ENCODE assay signal across 18 cellular contexts in the genomic region with DNA sequence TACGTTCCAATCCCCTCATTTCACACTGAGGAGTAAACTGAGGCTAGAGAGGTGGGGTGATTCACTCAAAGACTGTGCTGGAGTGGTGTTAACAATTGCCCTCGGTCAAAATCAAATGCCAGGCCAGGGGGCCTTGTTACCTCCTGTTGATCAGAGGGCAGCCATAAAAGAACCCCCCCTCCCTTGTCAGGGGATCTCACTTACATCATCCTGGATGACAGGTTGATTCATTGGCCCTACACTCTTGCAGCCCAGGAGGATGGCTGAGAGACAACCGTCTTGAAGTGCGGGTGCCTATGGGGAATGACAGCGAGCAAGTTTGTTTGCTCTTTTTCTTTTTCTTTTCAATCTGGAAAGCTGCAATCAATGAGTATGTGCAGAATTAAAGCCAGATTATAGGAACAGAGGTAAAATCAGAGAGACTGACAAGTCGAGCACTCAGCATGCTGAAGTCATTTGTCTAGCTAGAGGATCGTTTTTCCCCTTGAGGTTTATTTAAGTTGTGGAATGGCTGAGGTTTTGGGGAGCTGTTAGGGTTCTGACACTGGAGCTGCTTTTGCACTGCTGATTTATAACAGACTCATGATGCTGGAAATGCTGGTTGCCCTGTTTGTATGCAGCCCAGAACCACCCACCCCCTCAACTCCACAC. TPM values are rescaled to one million over a fixed set of nuclear protein-coding genes. Genes with fewer than 3 reads are reported as not detected.
DNase-seq lines count a peak whose midpoint lies in the region; ATAC-seq and TF ChIP-seq lines count a peak whose summit lies in the region.
"Had no signal": no experiment of that assay in that cellular context is flagged by ENCODE, and none has a peak within 500 bp of the region (broad histone marks: within the 10 kb centered on the region; RNA-seq: fewer than 3 reads in every experiment).

No MANE protein-coding gene starts in this region.

- no peak overlapping the region for H3K27ac ChIP-seq in GM23338 (ENCODE audit: low read depth)
- H3K27ac ChIP-seq: BLaER1 treated with 17β-estradiol and CSF1 and Interleukin-3, amounts not matched to agents 10 nM and 100 nM had no signal

- H3K27me3 Mint-ChIP-seq in GM23338 (ENCODE audit: insufficient read depth, low read depth, poor library complexity): peaks cover 1% of the 10 kb centered on the region
- peaks cover 11% of the 10 kb centered on the region for H3K27me3 Mint-ChIP-seq in nephron (ENCODE audit: low read depth)

- H3K9me2 ChIP-seq in GM23338 (ENCODE audit: insufficient read depth): peaks cover 35% of the 10 kb centered on the region

- H3K36me3 Mint-ChIP-seq in GM23338 (ENCODE audit: low read depth) (0 out of 3 replicates have a peak, but pooled peaks cover 2% of the 10 kb centered on the region), nephron (ENCODE audit: low read depth) (no peaks in the 10 kb centered on the region)
- H3K36me3 Mint-ChIP-seq: CD8-positive, alpha-beta memory T cell had no signal

- H3K4me3 Mint-ChIP-seq in GM23338: no peak overlapping the region
- peak overlapping the region in 1 of 3 experiments; percentile 36 for H3K4me3 Mint-ChIP-seq in nephron
- H3K4me3 Mint-ChIP-seq: CD8-positive, alpha-beta memory T cell had no signal

- no peak for DNase-seq in GM23338 (ENCODE audit: low spot score)
- DNase-seq in NCI-H69 (lab: John Stamatoyannopoulos, UW): peak; percentile 5
- peak; percentile 63 for DNase-seq in fibroblast of gingiva (ENCODE audit: low read depth)
- DNase-seq in erythroblast (lab: John Stamatoyannopoulos, UW): no peak
- DNase-seq in RKO (ENCODE audit: low spot score): no peak
- DNase-seq: CD8-positive, alpha-beta memory T cell; DMS53; MM.1S; NCI-H1092; NCI-H146; NCI-H2081; NCI-H510A; NCI-H774; SIG-M5 had no signal

- no peak overlapping the region for H3K4me3 ChIP-seq in GM23338
- H3K4me3 ChIP-seq: BLaER1 treated with 17β-estradiol and CSF1 and Interleukin-3, amounts not matched to agents 10 nM and 100 nM; HAP-1 had no signal

- no peak for ATAC-seq in GM23338
- no peak for ATAC-seq in GM19455 (IDR thresholded peaks at IDR 0.05; ENCODE audit: unreplicated experiment)

- no peak overlapping the region for H3K4me2 ChIP-seq in GM23338
- H3K4me2 ChIP-seq: BLaER1 treated with 17β-estradiol and CSF1 and Interleukin-3, amounts not matched to agents 10 nM and 100 nM had no signal

- H4K20me1 ChIP-seq in GM23338 (replicated peaks; ENCODE audit: insufficient read depth): no peaks in the 10 kb centered on the region

- H3K4me1 Mint-ChIP-seq in GM23338: peaks cover 8% of the 10 kb centered on the region; the same call in 2 of the 3 replicates
- peaks cover 35% of the 10 kb centered on the region for H3K4me1 Mint-ChIP-seq in nephron

- H3K36me3 ChIP-seq in GM23338 (ENCODE audit: insufficient read depth): no peaks in the 10 kb centered on the region
- H3K36me3 ChIP-seq: BLaER1 treated with 17β-estradiol and CSF1 and Interleukin-3, amounts not matched to agents 10 nM and 100 nM; HAP-1 had no signal

- no peaks in the 10 kb centered on the region for H3F3A ChIP-seq in GM23338 (replicated peaks; ENCODE audit: low read depth)

- H3K9me3 Mint-ChIP-seq in GM23338 (no peaks in the 10 kb centered on the region), nephron (no peaks in the 10 kb centered on the region)

- H3K4me1 ChIP-seq in GM23338 (ENCODE audit: insufficient read depth): peaks cover 2% of the 10 kb centered on the region; the same call in 1 of the 2 replicates
- H3K4me1 ChIP-seq: HAP-1 had no signal

- no peaks in the 10 kb centered on the region for H3K27me3 ChIP-seq in GM23338 (ENCODE audit: insufficient read depth)

- no peak overlapping the region for H3K27ac Mint-ChIP-seq in GM23338
- peak overlapping the region in 2 of 3 experiments; percentile 23 to 40 for H3K27ac Mint-ChIP-seq in nephron
- H3K27ac Mint-ChIP-seq: CD8-positive, alpha-beta memory T cell had no signal

- TF ChIP-seq CTCF in GM23338 (conservative IDR thresholded peaks at IDR 0.05; ENCODE audit: low read depth in 2 of 2) (no peak), nephron (IDR thresholded peaks at IDR 0.05; ENCODE audit: unreplicated experiment in 3 of 3) (no peak)

- TF ChIP-seq POLR2A in erythroblast (IDR thresholded peaks at IDR 0.05; ENCODE audit: low read length): no peak

- H3K79me2 ChIP-seq in GM23338 (replicated peaks; ENCODE audit: insufficient read depth): no peaks in the 10 kb centered on the region

- H2AFZ ChIP-seq in GM23338: peak overlapping the region; percentile 72

TF ChIP-seq in GM23338, 12 proteins besides CTCF, POLR2A, EP300 and RAD21 (continues in another document):
- TF ChIP-seq POLR2AphosphoS5 (IDR thresholded peaks at IDR 0.05; ENCODE audit: low read depth) (no peak), ZNF114 (CRISPR knock-in tag; IDR thresholded peaks at IDR 0.05) (no peak), EZH2 (IDR thresholded peaks at IDR 0.05; ENCODE audit: low read depth, unreplicated experiment) (no peak), EZH2phosphoT487 (IDR thresholded peaks at IDR 0.05; ENCODE audit: unreplicated experiment) (no peak), NANOG (IDR thresholded peaks at IDR 0.05; ENCODE audit: borderline replicate concordance) (no peak), JUNB (IDR thresholded peaks at IDR 0.05; ENCODE audit: unreplicated experiment) (no peak), ZNF331 (CRISPR knock-in tag; IDR thresholded peaks at IDR 0.05; ENCODE audit: low read depth) (no peak), CREB1 (CRISPR knock-in tag; IDR thresholded peaks at IDR 0.05; ENCODE audit: low read depth) (no peak)
- TF ChIP-seq, protein P1, sequence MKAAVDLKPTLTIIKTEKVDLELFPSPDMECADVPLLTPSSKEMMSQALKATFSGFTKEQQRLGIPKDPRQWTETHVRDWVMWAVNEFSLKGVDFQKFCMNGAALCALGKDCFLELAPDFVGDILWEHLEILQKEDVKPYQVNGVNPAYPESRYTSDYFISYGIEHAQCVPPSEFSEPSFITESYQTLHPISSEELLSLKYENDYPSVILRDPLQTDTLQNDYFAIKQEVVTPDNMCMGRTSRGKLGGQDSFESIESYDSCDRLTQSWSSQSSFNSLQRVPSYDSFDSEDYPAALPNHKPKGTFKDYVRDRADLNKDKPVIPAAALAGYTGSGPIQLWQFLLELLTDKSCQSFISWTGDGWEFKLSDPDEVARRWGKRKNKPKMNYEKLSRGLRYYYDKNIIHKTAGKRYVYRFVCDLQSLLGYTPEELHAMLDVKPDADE (IDR thresholded peaks at IDR 0.05): no peak
- TF ChIP-seq, protein P2, sequence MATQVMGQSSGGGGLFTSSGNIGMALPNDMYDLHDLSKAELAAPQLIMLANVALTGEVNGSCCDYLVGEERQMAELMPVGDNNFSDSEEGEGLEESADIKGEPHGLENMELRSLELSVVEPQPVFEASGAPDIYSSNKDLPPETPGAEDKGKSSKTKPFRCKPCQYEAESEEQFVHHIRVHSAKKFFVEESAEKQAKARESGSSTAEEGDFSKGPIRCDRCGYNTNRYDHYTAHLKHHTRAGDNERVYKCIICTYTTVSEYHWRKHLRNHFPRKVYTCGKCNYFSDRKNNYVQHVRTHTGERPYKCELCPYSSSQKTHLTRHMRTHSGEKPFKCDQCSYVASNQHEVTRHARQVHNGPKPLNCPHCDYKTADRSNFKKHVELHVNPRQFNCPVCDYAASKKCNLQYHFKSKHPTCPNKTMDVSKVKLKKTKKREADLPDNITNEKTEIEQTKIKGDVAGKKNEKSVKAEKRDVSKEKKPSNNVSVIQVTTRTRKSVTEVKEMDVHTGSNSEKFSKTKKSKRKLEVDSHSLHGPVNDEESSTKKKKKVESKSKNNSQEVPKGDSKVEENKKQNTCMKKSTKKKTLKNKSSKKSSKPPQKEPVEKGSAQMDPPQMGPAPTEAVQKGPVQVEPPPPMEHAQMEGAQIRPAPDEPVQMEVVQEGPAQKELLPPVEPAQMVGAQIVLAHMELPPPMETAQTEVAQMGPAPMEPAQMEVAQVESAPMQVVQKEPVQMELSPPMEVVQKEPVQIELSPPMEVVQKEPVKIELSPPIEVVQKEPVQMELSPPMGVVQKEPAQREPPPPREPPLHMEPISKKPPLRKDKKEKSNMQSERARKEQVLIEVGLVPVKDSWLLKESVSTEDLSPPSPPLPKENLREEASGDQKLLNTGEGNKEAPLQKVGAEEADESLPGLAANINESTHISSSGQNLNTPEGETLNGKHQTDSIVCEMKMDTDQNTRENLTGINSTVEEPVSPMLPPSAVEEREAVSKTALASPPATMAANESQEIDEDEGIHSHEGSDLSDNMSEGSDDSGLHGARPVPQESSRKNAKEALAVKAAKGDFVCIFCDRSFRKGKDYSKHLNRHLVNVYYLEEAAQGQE (IDR thresholded peaks at IDR 0.05; ENCODE audit: unreplicated experiment): no peak

RNA-seq across cellular contexts. Expression of a gene that starts 26.4 kb away (rescaled TPM):
- 17.4 and 22.0 TPM in 2 replicates for total RNA-seq in GM23338 (2014; rRNA removed; shearing (Covaris generic))
- 18.4 and 19.1 TPM in 2 replicates for polyA plus RNA-seq in GM23338 (2016; fragmentation: Nextera tagmentation; extraction: Ambion mirVana)
- polyA plus RNA-seq: CD8-positive, alpha-beta memory T cell had no signal

Comparison
In these comparisons a context has a peak if more than half of its experiments do, and no peak if none do; other contexts are left out.
1. DNase-seq: peak in NCI-H69 (single experiment) and fibroblast of gingiva (single experiment); none in GM23338 (single experiment), erythroblast (0 of 2) and RKO (single experiment).